ENCODE assay signal across 8 cellular contexts in genomic region chr6:108294787-108295625, GRCh38. TPM values are rescaled to one million over a fixed set of nuclear protein-coding genes. Genes with fewer than 3 reads are reported as not detected.
DNase-seq lines count a peak whose midpoint lies in the region; ATAC-seq and TF ChIP-seq lines count a peak whose summit lies in the region.

Gene AFG1L (plus strand): TSS chr6:108295054. CDS start chr6:108295080, 26 bp downstream.

- TF ChIP-seq RAD21 in neural cell (conservative IDR thresholded peaks at IDR 0.05), result peak; percentile 23

- H3K4me1 ChIP-seq in GM23248 (ENCODE audit: insufficient read depth), result no peaks in the 10 kb centered on the region
- peaks cover 17% of the 10 kb centered on the region for H3K4me1 ChIP-seq in Karpas-422 (ENCODE audit: low read length)

- peak within 1 kb of the TSS; percentile 89 for H3K9ac ChIP-seq in GM23248
- H3K9ac ChIP-seq in Karpas-422 (ENCODE audit: low read length), result peak within 1 kb of the TSS; percentile 90
- H3K9ac ChIP-seq in neural cell (ENCODE audit: low read length), result peak within 1 kb of the TSS; percentile 80

- H3K27me3 ChIP-seq in GM23248 (replicated peaks; ENCODE audit: insufficient read depth) (no peaks in the 10 kb centered on the region), Karpas-422 (ENCODE audit: low read length) (no peaks in the 10 kb centered on the region), neural cell (ENCODE audit: insufficient read depth, low read depth, low read length) (no peaks in the 10 kb centered on the region)

- H3K9me3 ChIP-seq in GM23248 (ENCODE audit: low read depth), result no peaks in the 10 kb centered on the region
- H3K9me3 ChIP-seq in Karpas-422 (ENCODE audit: low read length), result no peaks in the 10 kb centered on the region
- H3K9me3 ChIP-seq in neural cell (ENCODE audit: low read length), result no peaks in the 10 kb centered on the region

- peak; percentile 93 for ATAC-seq in stimulated activated naive CD8-positive, alpha-beta T cell treated with anti-CD3 and anti-CD28 coated beads, Interleukin-15, amount 100 ng/mL, for 72 hours

- H3K4me1 Mint-ChIP-seq in stimulated activated naive CD8-positive, alpha-beta T cell treated with anti-CD3 and anti-CD28 coated beads, Interleukin-15, amount 100 ng/mL, for 72 hours, result peaks cover 23% of the 10 kb centered on the region

- peak within 1 kb of the TSS; percentile 90 for H3K4me3 ChIP-seq in GM23248
- peak within 1 kb of the TSS; percentile 89 for H3K4me3 ChIP-seq in Karpas-422 (ENCODE audit: low read length)
- H3K4me3 ChIP-seq in fibroblast of villous mesenchyme (ENCODE audit: low read depth, low read length), result peak within 1 kb of the TSS; percentile 94
- H3K4me3 ChIP-seq in neural cell (ENCODE audit: low read length), result peak within 1 kb of the TSS; percentile 77

- peak; percentile 20 for TF ChIP-seq EP300 in neural cell (conservative IDR thresholded peaks at IDR 0.05; ENCODE audit: poor library complexity, severe bottlenecking)

- H3K9me2 ChIP-seq in GM23248 (ENCODE audit: insufficient read depth) (no peaks in the 10 kb centered on the region), Karpas-422 (replicated peaks; ENCODE audit: insufficient read depth, low read length) (no peaks in the 10 kb centered on the region), neural cell (ENCODE audit: insufficient read depth, low read length) (no peaks in the 10 kb centered on the region)

- H4K20me1 ChIP-seq in GM23248 (ENCODE audit: insufficient read depth), result no peaks in the 10 kb centered on the region
- no peaks in the 10 kb centered on the region for H4K20me1 ChIP-seq in Karpas-422 (ENCODE audit: insufficient read depth, low read depth, low read length)
- no peaks in the 10 kb centered on the region for H4K20me1 ChIP-seq in neural cell (ENCODE audit: insufficient read depth)

- peak; percentile 73 for TF ChIP-seq POLR2A in Raji (IDR thresholded peaks at IDR 0.05; ENCODE audit: insufficient read depth, low read depth, low read length)

- H3K36me3 ChIP-seq in GM23248 (ENCODE audit: low read depth) (no peaks in the 10 kb centered on the region), Karpas-422 (ENCODE audit: insufficient read depth, low read length) (no peaks in the 10 kb centered on the region), neural cell (ENCODE audit: insufficient read depth, low read length) (no peaks in the 10 kb centered on the region)

- H3K27me3 Mint-ChIP-seq in stimulated activated naive CD8-positive, alpha-beta T cell treated with anti-CD3 and anti-CD28 coated beads, Interleukin-15, amount 100 ng/mL, for 72 hours, result no peaks in the 10 kb centered on the region

- H3K4me2 ChIP-seq in GM23248 (ENCODE audit: unreplicated experiment) (peak within 1 kb of the TSS; percentile 93), Karpas-422 (ENCODE audit: low read depth, low read length, poor library complexity, severe bottlenecking) (peak within 1 kb of the TSS; percentile 79), neural cell (ENCODE audit: low read length) (peak within 1 kb of the TSS; percentile 43)

- peak within 1 kb of the TSS; percentile 99 to 100 for H3K27ac Mint-ChIP-seq in stimulated activated naive CD8-positive, alpha-beta T cell treated with anti-CD3 and anti-CD28 coated beads, Interleukin-15, amount 100 ng/mL, for 72 hours

- in situ Hi-C loops in GM23248 (cut with MboI), result no loop called here

- H3K79me2 ChIP-seq in GM23248 (ENCODE audit: insufficient read depth) (peaks cover 12% of the 10 kb centered on the region), Karpas-422 (ENCODE audit: low read length) (0 out of 2 replicates have a peak, but pooled peaks cover 5% of the 10 kb centered on the region), neural cell (replicated peaks; ENCODE audit: insufficient read depth, low read length) (peaks cover 9% of the 10 kb centered on the region)

- TF ChIP-seq CTCF in fibroblast of villous mesenchyme (IDR thresholded peaks at IDR 0.05; ENCODE audit: insufficient read depth, low read depth, low read length), result no peak
- peak; percentile 21 for TF ChIP-seq CTCF in neural cell (IDR thresholded peaks at IDR 0.05; ENCODE audit: poor library complexity, severe bottlenecking)

- DNase-seq in EL (peak; percentile 94), GM23248 (peak; percentile 93), Karpas-422 (peak; percentile 91), activated gamma-delta T cell (lab: John Stamatoyannopoulos, UW) (peak; percentile 70), fibroblast of villous mesenchyme (ENCODE audit: low read depth) (peak; percentile 88)
- peak; percentile 84 to 87 for DNase-seq in stimulated activated naive CD8-positive, alpha-beta T cell treated with anti-CD3 and anti-CD28 coated beads, Interleukin-15, amount 100 ng/mL, for 72 hours

- peak within 1 kb of the TSS; percentile 97 for H2AFZ ChIP-seq in GM23248
- H2AFZ ChIP-seq in Karpas-422 (ENCODE audit: low read length), result peak within 1 kb of the TSS; percentile 98
- peak within 1 kb of the TSS; percentile 90 for H2AFZ ChIP-seq in neural cell (ENCODE audit: low read depth, low read length)

- WGBS in GM23248 (ENCODE audit: low coverage in 1 of 2, low lambda C conversion rate in 2 of 2, missing lambda C conversion rate in 2 of 2), 2 experiments, result 3 to 4% methylated on average over 39 of the region's 40 CpGs

- peak within 1 kb of the TSS; percentile 98 to 99 for H3K4me3 Mint-ChIP-seq in stimulated activated naive CD8-positive, alpha-beta T cell treated with anti-CD3 and anti-CD28 coated beads, Interleukin-15, amount 100 ng/mL, for 72 hours

- H3F3A ChIP-seq in GM23248 (ENCODE audit: insufficient read depth) (no peaks in the 10 kb centered on the region), neural cell (ENCODE audit: insufficient read depth, low read length, poor library complexity, severe bottlenecking) (no peaks in the 10 kb centered on the region)

- H3K27ac ChIP-seq in GM23248, result peak within 1 kb of the TSS; percentile 86
- peak within 1 kb of the TSS; percentile 65 for H3K27ac ChIP-seq in Karpas-422 (ENCODE audit: low read length)
- H3K27ac ChIP-seq in neural cell (ENCODE audit: low read length), result peak within 1 kb of the TSS; percentile 77

- H3K9me3 Mint-ChIP-seq in stimulated activated naive CD8-positive, alpha-beta T cell treated with anti-CD3 and anti-CD28 coated beads, Interleukin-15, amount 100 ng/mL, for 72 hours, result no peaks in the 10 kb centered on the region

TF ChIP-seq in neural cell, 6 proteins besides CTCF, POLR2A, EP300 and RAD21:
- TF ChIP-seq SMC3 (conservative IDR thresholded peaks at IDR 0.05; ENCODE audit: poor library complexity) (peak; percentile 37), TAF1 (IDR thresholded peaks at IDR 0.05; ENCODE audit: low read depth) (peak; percentile 84), REST (IDR thresholded peaks at IDR 0.05; ENCODE audit: borderline replicate concordance) (peak; percentile 78), POLR2AphosphoS5 (IDR thresholded peaks at IDR 0.05) (peak; percentile 82), MXI1 (conservative IDR thresholded peaks at IDR 0.05; ENCODE audit: poor library complexity, severe bottlenecking) (peak; percentile 64), EZH2 (IDR thresholded peaks at IDR 0.05; ENCODE audit: borderline replicate concordance, insufficient read depth, low read length, poor library complexity, severe bottlenecking) (no peak)

RNA-seq across cellular contexts. Expression of gene AFG1L, which starts in this region (rescaled TPM):
- total RNA-seq in GM23248 (2014; rRNA removed; shearing (Covaris generic)), result 0.38 and 1.2 TPM in 2 replicates
- polyA plus RNA-seq in GM23248 (2016; fragmentation: Nextera tagmentation; extraction: Ambion mirVana) (3.5 and 4.1 TPM in 2 replicates), neural cell (3.3 and 4.5 TPM in 2 replicates)
- total RNA-seq in Karpas-422 (2014; rRNA removed; shearing (Covaris generic); ENCODE audit: low replicate concordance), result 1.4 and 6.1 TPM in 2 replicates
- total RNA-seq in fibroblast of villous mesenchyme, result 3.2 and 6.0 TPM in 2 replicates
- 13.6 and 14.8 TPM in 2 replicates for polyA minus RNA-seq in neural cell

Comparison
In these comparisons a context has a peak if more than half of its experiments do, and no peak if none do; other contexts are left out.
1. Peak in every context shown above with its lines: DNase-seq, ATAC-seq, H3K4me3 ChIP-seq and H3K27ac ChIP-seq.
2. H3K4me2 ChIP-seq: peak in every context shown above with its lines; median percentile 93 in GM23248; 79 in Karpas-422; 43 in neural cell.